In genomic region chr19:31715249-31715944, GRCh38 we compare ENCODE assay signal across 1 cellular context.
TF ChIP-seq lines count a peak whose summit lies in the region.

No MANE protein-coding gene starts in this region.

TF ChIP-seq in H1, 55 proteins besides CTCF, POLR2A, EP300 and RAD21 (continued from another document):
- TF ChIP-seq TEAD4 (IDR thresholded peaks at IDR 0.05; ENCODE audit: low read depth, low read length) (no peak), PHF8 (conservative IDR thresholded peaks at IDR 0.05; ENCODE audit: low read depth, low read length) (no peak), NANOG (IDR thresholded peaks at IDR 0.05; ENCODE audit: insufficient read depth, low read depth, low read length, poor library complexity, severe bottlenecking) (no peak)
